24 cellular contexts compared by ENCODE assay signal in the genomic region with DNA sequence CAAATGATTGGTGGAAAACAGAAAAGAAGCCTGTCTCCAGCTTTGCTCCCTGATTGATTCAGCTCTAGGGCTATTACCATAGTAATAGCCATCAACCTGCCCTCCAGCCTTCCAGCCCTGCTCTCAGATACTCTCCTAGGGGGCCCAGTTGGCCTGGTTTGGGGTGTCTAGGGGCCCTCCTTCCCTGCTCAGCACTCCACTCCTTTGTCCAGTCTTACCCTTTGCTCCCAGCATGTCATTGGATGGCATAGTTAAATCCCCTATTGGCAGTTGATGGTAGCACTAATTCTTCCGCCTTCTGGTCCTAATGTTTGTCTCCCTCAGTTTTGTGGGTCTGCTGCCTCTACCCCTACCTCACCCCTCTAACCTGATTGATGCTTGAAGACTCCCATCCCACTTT.
DNase-seq lines count a peak whose midpoint lies in the region; ATAC-seq and TF ChIP-seq lines count a peak whose summit lies in the region.
"Had no signal": no experiment of that assay in that cellular context is flagged by ENCODE, and none has a peak within 500 bp of the region (broad histone marks: within the 10 kb centered on the region; RNA-seq: fewer than 3 reads in every experiment).

No MANE protein-coding gene starts in this region.

- no peak overlapping the region for H2BK5ac ChIP-seq in H9 (ENCODE audit: insufficient read length, low read length)

- peak overlapping the region in 8 of 11 experiments; percentile 45 to 83 (median 74); a peak in 15 of 22 replicates for H3K4me2 ChIP-seq in BLaER1 treated with 17β-estradiol and CSF1 and Interleukin-3, amounts not matched to agents 10 nM and 100 nM
- H3K4me2 ChIP-seq in H9 (ENCODE audit: insufficient read depth, insufficient read length, low read length) (no peak overlapping the region), smooth muscle cell (no peak overlapping the region)
- H3K4me2 ChIP-seq: A549 had no signal

- CTCF ChIA-PET in WTC11 (lab: Charles Lee) = interaction anchor here (0.6 kb wide), 2 partner anchors 23 to 366 kb away, joined by 3 read pairs; no protein-coding TSS in a partner anchor

- H3K9me3 ChIP-seq in BLaER1 treated with 17β-estradiol and CSF1 and Interleukin-3, amounts not matched to agents 10 nM and 100 nM (replicated peaks in 1 of 11) = peaks cover 19 to 63% (median 45%) of the 10 kb centered on the region in 11 experiments
- H3K9me3 ChIP-seq in H9 (ENCODE audit: control insufficient read depth, low read depth, low read length) (no peaks in the 10 kb centered on the region), smooth muscle cell (replicated peaks; ENCODE audit: low read depth) (no peaks in the 10 kb centered on the region)
- H3K9me3 ChIP-seq: A549, BE2C had no signal

- H4K5ac ChIP-seq in H9 (ENCODE audit: insufficient read length, low read depth, low read length) = no peak overlapping the region

- no peak overlapping the region for H2AFZ ChIP-seq in H9 (ENCODE audit: low read length)
- H2AFZ ChIP-seq in smooth muscle cell (ENCODE audit: low read depth) = no peak overlapping the region

- no peaks in the 10 kb centered on the region for H4K20me1 ChIP-seq in BLaER1 treated with 17β-estradiol and CSF1 and Interleukin-3, amounts not matched to agents 10 nM and 100 nM
- H4K20me1 ChIP-seq in H9 (ENCODE audit: control insufficient read depth, insufficient read depth, insufficient read length) = no peaks in the 10 kb centered on the region
- no peaks in the 10 kb centered on the region for H4K20me1 ChIP-seq in smooth muscle cell (ENCODE audit: low read depth)

- H3K27me3 ChIP-seq in BLaER1 treated with 17β-estradiol and CSF1 and Interleukin-3, amounts not matched to agents 10 nM and 100 nM = no peaks in the 10 kb centered on the region
- no peaks in the 10 kb centered on the region for H3K27me3 ChIP-seq in H9 (ENCODE audit: insufficient read depth, low read length)
- H3K27me3 ChIP-seq in smooth muscle cell (ENCODE audit: low read depth) = no peaks in the 10 kb centered on the region
- H3K27me3 ChIP-seq: BE2C had no signal

- H3K79me2 ChIP-seq in H9 (ENCODE audit: insufficient read depth, low read length) (no peaks in the 10 kb centered on the region), smooth muscle cell (ENCODE audit: low read depth) (no peaks in the 10 kb centered on the region)

- H3K27ac Mint-ChIP-seq in H9 (no peak overlapping the region), WTC11 (no peak overlapping the region), mesothelial cell of epicardium (no peak overlapping the region)
- H3K27ac Mint-ChIP-seq: CD14-positive monocyte; CD4-positive, alpha-beta T cell had no signal

- no CpG with 5 or more reads among the region's 1 CpG for WGBS in H9 (ENCODE audit: extremely low coverage, insufficient read length, low lambda C conversion rate)
- 95% methylated on average over 1 of the region's 1 CpG for WGBS in smooth muscle cell (ENCODE audit: low lambda C conversion rate)

- ATAC-seq in WTC11 (peak; percentile 60), GM19455 (IDR thresholded peaks at IDR 0.05; ENCODE audit: unreplicated experiment) (no peak), HG03175 (IDR thresholded peaks at IDR 0.05; ENCODE audit: unreplicated experiment) (no peak)
- ATAC-seq: A549, GM12878, HCT116 had no signal

- peak; percentile 32; the same call in 2 of the 3 replicates for TF ChIP-seq CTCF in H9 (conservative IDR thresholded peaks at IDR 0.05)
- TF ChIP-seq CTCF in WTC11 (IDR thresholded peaks at IDR 0.05) = no peak
- TF ChIP-seq CTCF in mesothelial cell of epicardium (IDR thresholded peaks at IDR 0.05; ENCODE audit: unreplicated experiment) = peak; percentile 21
- no peak for TF ChIP-seq CTCF in smooth muscle cell (IDR thresholded peaks at IDR 0.05; ENCODE audit: borderline replicate concordance, insufficient read depth, poor library complexity, severe bottlenecking)

- H4K8ac ChIP-seq in H9 (replicated peaks; ENCODE audit: insufficient read length, low read depth, low read length) = no peak overlapping the region

- H2BK120ac ChIP-seq in H9 (ENCODE audit: low read depth, low read length, poor library complexity, severe bottlenecking) = no peak overlapping the region

- no peaks in the 10 kb centered on the region for H3K79me1 ChIP-seq in H9 (ENCODE audit: insufficient read depth, low read depth, low read length, poor library complexity, severe bottlenecking)

- H3K27me3 Mint-ChIP-seq in H9 (ENCODE audit: low read depth) = peaks cover 3% of the 10 kb centered on the region; the same call in 1 of the 2 replicates
- no peaks in the 10 kb centered on the region; the same call in 1 of the 2 replicates for H3K27me3 Mint-ChIP-seq in WTC11 (ENCODE audit: low read depth)
- H3K27me3 Mint-ChIP-seq in mesothelial cell of epicardium (ENCODE audit: low read depth) = peaks cover 1% of the 10 kb centered on the region

- no peak overlapping the region for H3T11ph ChIP-seq in H9 (ENCODE audit: low read length)

- H3K23me2 ChIP-seq in H9 (ENCODE audit: insufficient read length, low read depth, low read length, poor library complexity, severe bottlenecking) = no peaks in the 10 kb centered on the region

- no peak overlapping the region for H2BK12ac ChIP-seq in H9 (ENCODE audit: insufficient read length, low read depth, low read length)

- H3K4me3 Mint-ChIP-seq in H9 = no peak overlapping the region
- H3K4me3 Mint-ChIP-seq in WTC11 = no peak overlapping the region
- H3K4me3 Mint-ChIP-seq in mesothelial cell of epicardium = no peak overlapping the region
- H3K4me3 Mint-ChIP-seq: CD14-positive monocyte; CD4-positive, alpha-beta T cell; CD8-positive, alpha-beta memory T cell had no signal

- H3K4ac ChIP-seq in H9 (ENCODE audit: low read depth, low read length) = no peak overlapping the region

- peaks cover 0 to 3% (median 0%) of the 10 kb centered on the region in 11 experiments; a peak in 2 of 22 replicates for H3K36me3 ChIP-seq in BLaER1 treated with 17β-estradiol and CSF1 and Interleukin-3, amounts not matched to agents 10 nM and 100 nM
- H3K36me3 ChIP-seq in smooth muscle cell (ENCODE audit: low read depth) = no peaks in the 10 kb centered on the region
- H3K36me3 ChIP-seq: BE2C had no signal

- no peak overlapping the region for H3K18ac ChIP-seq in H9 (ENCODE audit: insufficient read length, low read depth, low read length)

- H3K9me3 Mint-ChIP-seq in H9 (peaks cover 4% of the 10 kb centered on the region in 2 experiments; a peak in 3 of 5 replicates), WTC11 (peaks cover 20% of the 10 kb centered on the region), mesothelial cell of epicardium (peaks cover 5% of the 10 kb centered on the region)
- H3K9me3 Mint-ChIP-seq: CD8-positive, alpha-beta memory T cell had no signal

- H3K27ac ChIP-seq in BLaER1 treated with 17β-estradiol and CSF1 and Interleukin-3, amounts not matched to agents 10 nM and 100 nM = peak overlapping the region in 5 of 11 experiments; percentile 16 to 84 (median 72); a peak in 8 of 22 replicates
- H3K27ac ChIP-seq in H9 (ENCODE audit: insufficient read length, low read depth, low read length) (no peak overlapping the region), smooth muscle cell (ENCODE audit: low read depth) (no peak overlapping the region)
- H3K27ac ChIP-seq: A549 had no signal

- no peak overlapping the region for H3K14ac ChIP-seq in H9 (ENCODE audit: insufficient read depth, low read length)

- POLR2A ChIA-PET in WTC11 (lab: Charles Lee) = no interaction called here

- H3K56ac ChIP-seq in H9 (ENCODE audit: insufficient read length, low read depth, low read length) = no peak overlapping the region

- no peak overlapping the region for H2AK5ac ChIP-seq in H9 (ENCODE audit: insufficient read length, low read length)

- H3K36me3 Mint-ChIP-seq in H9 (ENCODE audit: insufficient read depth in 1 of 3, low read depth in 3 of 3) (peaks cover 2 to 12% (median 6%) of the 10 kb centered on the region in 3 experiments; a peak in 3 of 7 replicates), WTC11 (peaks cover 16% of the 10 kb centered on the region), mesothelial cell of epicardium (no peaks in the 10 kb centered on the region)
- H3K36me3 Mint-ChIP-seq: CD14-positive monocyte had no signal

- H2BK20ac ChIP-seq in H9 (ENCODE audit: low read depth, low read length, poor library complexity, severe bottlenecking) = no peak overlapping the region

- no peak for DNase-seq in H9
- no peak for DNase-seq in WTC11 (ENCODE audit: low spot score)
- DNase-seq in mesothelial cell of epicardium (ENCODE audit: low spot score in 2 of 2, unreplicated experiment in 2 of 2) = no peak
- DNase-seq in smooth muscle cell (lab: John Stamatoyannopoulos, UW; ENCODE audit: unreplicated experiment) = no peak
- DNase-seq in SK-N-DZ (ENCODE audit: low spot score) = no peak
- DNase-seq: 8988T; ACHN; AML-193; BE2C; CD4-positive, alpha-beta T cell; CD8-positive, alpha-beta memory T cell; DMS 273 treated with DMSO at 0.1 percent for 48 hours; DMS79; EL; GDM1; GOT3; H7 had no signal

- peak overlapping the region in 1 of 11 experiments; percentile 35; a peak in 1 of 22 replicates for H3K9ac ChIP-seq in BLaER1 treated with 17β-estradiol and CSF1 and Interleukin-3, amounts not matched to agents 10 nM and 100 nM
- H3K9ac ChIP-seq in H9 (ENCODE audit: extremely low read depth, insufficient read length, low read length) (no peak overlapping the region), smooth muscle cell (ENCODE audit: low read depth) (no peak overlapping the region)

- H3K4me1 Mint-ChIP-seq in H9 (peaks cover 11 to 12% of the 10 kb centered on the region in 2 experiments), WTC11 (peaks cover 12% of the 10 kb centered on the region), mesothelial cell of epicardium (no peaks in the 10 kb centered on the region)
- H3K4me1 Mint-ChIP-seq: CD8-positive, alpha-beta memory T cell had no signal

- H3K23ac ChIP-seq in H9 (ENCODE audit: insufficient read length, low read depth, low read length) = no peak overlapping the region

- H4K91ac ChIP-seq in H9 (ENCODE audit: insufficient read length, low read depth, low read length) = no peak overlapping the region

- H3K4me3 ChIP-seq in BLaER1 treated with 17β-estradiol and CSF1 and Interleukin-3, amounts not matched to agents 10 nM and 100 nM = no peak overlapping the region
- no peak overlapping the region for H3K4me3 ChIP-seq in smooth muscle cell
- H3K4me3 ChIP-seq: A549, GM12878 had no signal

- H3K4me1 ChIP-seq in BLaER1 treated with 17β-estradiol and CSF1 and Interleukin-3, amounts not matched to agents 10 nM and 100 nM = peaks cover 19 to 73% (median 68%) of the 10 kb centered on the region in 10 experiments
- H3K4me1 ChIP-seq in H9 (ENCODE audit: insufficient read depth, low read length) = no peaks in the 10 kb centered on the region
- no peaks in the 10 kb centered on the region for H3K4me1 ChIP-seq in smooth muscle cell (ENCODE audit: low read depth)
- H3K4me1 ChIP-seq: A549, BE2C had no signal

- H2BK15ac ChIP-seq in H9 (ENCODE audit: low read depth, low read length) = no peak overlapping the region

- H3F3A ChIP-seq in smooth muscle cell (ENCODE audit: low read depth) = no peaks in the 10 kb centered on the region

Comparison
In these comparisons a context has a peak if more than half of its experiments do, and no peak if none do; other contexts are left out.
1. H3K4me2 ChIP-seq: peak in BLaER1 treated with 17β-estradiol and CSF1 and Interleukin-3, amounts not matched to agents 10 nM and 100 nM (8 of 11); none in H9 (single experiment) and smooth muscle cell (single experiment).
2. CTCF ChIP-seq: peak in H9 (single experiment) and mesothelial cell of epicardium (single experiment); none in WTC11 (single experiment) and smooth muscle cell (single experiment).